ENCODE assay signal across 24 cellular contexts in the genomic region with DNA sequence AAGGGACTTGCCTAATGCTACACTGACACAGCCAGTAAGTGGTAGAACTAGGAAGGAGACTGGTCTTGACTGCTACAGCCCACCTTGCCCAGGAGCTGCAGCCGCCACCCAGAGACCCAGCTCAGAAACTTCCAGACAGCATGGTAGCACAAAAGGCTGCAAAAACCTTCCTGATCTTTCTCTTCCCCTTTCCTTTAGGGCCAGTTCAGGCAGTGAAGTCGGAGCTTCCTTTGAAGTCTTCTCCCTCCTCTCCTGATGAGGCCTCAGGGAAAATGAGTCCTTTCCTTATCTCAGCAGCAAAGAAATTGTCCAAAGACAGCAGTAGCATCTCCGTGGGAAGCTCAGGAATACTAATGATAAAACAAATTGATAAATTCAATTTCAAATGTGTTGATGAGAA.
"Had no signal": no experiment of that assay in that cellular context is flagged by ENCODE, and none has a peak within 500 bp of the region (broad histone marks: within the 10 kb centered on the region; RNA-seq: fewer than 3 reads in every experiment).

No MANE protein-coding gene starts in this region.

- FAIRE-seq: keratinocyte had no signal

- ATAC-seq: esophagus mucosa; gastrocnemius medialis; heart right ventricle; left cardiac atrium; left lung; left ventricle myocardium superior; lower lobe of right lung; naive thymus-derived CD4-positive, alpha-beta T cell had no signal

- H3K9me3 Mint-ChIP-seq: dendritic cell treated with granulocyte-macrophage colony-stimulating factor and Interleukin-4, amounts not matched to agents 40 ng/mL and 50 ng/mL, for 4 days; immature natural killer cell had no signal

- H3K27me3 ChIP-seq: colonic mucosa, gastrocnemius medialis, left lung had no signal

- H3K4me1 ChIP-seq: colonic mucosa, esophagus squamous epithelium, gastrocnemius medialis, heart right ventricle, left lung, lower lobe of right lung had no signal

- H3K27ac Mint-ChIP-seq: dendritic cell treated with granulocyte-macrophage colony-stimulating factor and Interleukin-4, amounts not matched to agents 40 ng/mL and 50 ng/mL, for 4 days; immature natural killer cell; naive thymus-derived CD4-positive, alpha-beta T cell had no signal

- H3K4me3 Mint-ChIP-seq: dendritic cell treated with granulocyte-macrophage colony-stimulating factor and Interleukin-4, amounts not matched to agents 40 ng/mL and 50 ng/mL, for 4 days; immature natural killer cell; naive thymus-derived CD4-positive, alpha-beta T cell had no signal

- H3K36me3 ChIP-seq: colonic mucosa, esophagus squamous epithelium, gastrocnemius medialis, heart right ventricle, left lung, lower lobe of right lung had no signal

- H3K27ac ChIP-seq: colonic mucosa, epithelial cell of prostate, esophagus squamous epithelium, gastrocnemius medialis, heart right ventricle, left lung, lower lobe of right lung had no signal

- H3K9me3 ChIP-seq: colonic mucosa, esophagus squamous epithelium, gastrocnemius medialis, heart right ventricle, left lung, lower lobe of right lung had no signal

- H3K36me3 Mint-ChIP-seq: naive thymus-derived CD4-positive, alpha-beta T cell had no signal

- DNase-seq: colonic mucosa; cortex of kidney; effector CD8-positive, alpha-beta T cell; erythroblast; esophagus squamous epithelium; foreskin fibroblast; foreskin melanocyte; gastrocnemius medialis; glutamatergic neuron; head of caudate nucleus; heart right ventricle; hypothalamus; immature natural killer cell; left cardiac atrium; left lung; left ventricle myocardium superior; lower lobe of right lung; mesenchymal stem cell; midbrain; naive thymus-derived CD4-positive, alpha-beta T cell had no signal

- H3K4me3 ChIP-seq: colonic mucosa, esophagus squamous epithelium, gastrocnemius medialis, heart right ventricle, left lung, lower lobe of right lung had no signal
